Comparison of ENCODE assay signal across 1 cellular context in genomic region chr1:25922633-25923567, GRCh38.
TF ChIP-seq lines count a peak whose summit lies in the region.

No MANE protein-coding gene starts in this region.

TF ChIP-seq in HepG2, 621 proteins besides CTCF, POLR2A, EP300 and RAD21:
- TF ChIP-seq MTA1 (CRISPR knock-in tag; IDR thresholded peaks at IDR 0.05; ENCODE audit: borderline replicate concordance) (peak; percentile 73; the same call in 1 of the 2 replicates), MAX (IDR thresholded peaks at IDR 0.05) (0 out of 2 replicates have a peak, but pooled peaks have one; percentile 15), ZMAT3 (CRISPR knock-in tag; conservative IDR thresholded peaks at IDR 0.05) (0 out of 2 replicates have a peak, but pooled peaks have one; percentile 21), ZNF749 (CRISPR knock-in tag; IDR thresholded peaks at IDR 0.05; ENCODE audit: borderline replicate concordance) (no peak), ZNF770 (CRISPR knock-in tag; IDR thresholded peaks at IDR 0.05) (peak; percentile 21; the same call in 1 of the 2 replicates), MXD1 (CRISPR knock-in tag; IDR thresholded peaks at IDR 0.05) (peak; percentile 38; the same call in 1 of the 2 replicates), SRSF1 (optimal IDR thresholded peaks at IDR 0.05; ENCODE audit: low read depth, low read length) (peak; percentile 29), BCL3 (CRISPR knock-in tag; IDR thresholded peaks at IDR 0.05) (peak; percentile 37; the same call in 1 of the 2 replicates), NCOR1 (IDR thresholded peaks at IDR 0.05; ENCODE audit: borderline replicate concordance, low read length) (no peak), SALL1 (CRISPR knock-in tag; IDR thresholded peaks at IDR 0.05) (0 out of 2 replicates have a peak, but pooled peaks have one; percentile 11), ZNF687 (CRISPR knock-in tag; IDR thresholded peaks at IDR 0.05) (peak; percentile 68), MLX (CRISPR knock-in tag; IDR thresholded peaks at IDR 0.05) (no peak), ZGPAT (CRISPR knock-in tag; IDR thresholded peaks at IDR 0.05) (0 out of 2 replicates have a peak, but pooled peaks have one; percentile 18), KDM5B (CRISPR knock-in tag; IDR thresholded peaks at IDR 0.05; ENCODE audit: borderline replicate concordance) (peak; percentile 59; the same call in 1 of the 2 replicates), RNF2 (conservative IDR thresholded peaks at IDR 0.05; ENCODE audit: low read depth) (0 out of 2 replicates have a peak, but pooled peaks have one; percentile 34)
TF ChIP-seq in HepG2: peak in this region for 12.
